In genomic region chr7:24406053-24406561, GRCh38 we compare ENCODE assay signal across 10 cellular contexts.
DNase-seq lines count a peak whose midpoint lies in the region; ATAC-seq, FAIRE-seq and TF ChIP-seq lines count a peak whose summit lies in the region.
"Had no signal": no experiment of that assay in that cellular context is flagged by ENCODE, and none has a peak within 500 bp of the region (broad histone marks: within the 10 kb centered on the region; RNA-seq: fewer than 3 reads in every experiment).

No MANE protein-coding gene starts in this region.

- H3K4me1 ChIP-seq in HUES48 (ENCODE audit: control insufficient read depth, insufficient read depth, low read length) (peaks cover 57% of the 10 kb centered on the region), keratinocyte (ENCODE audit: control insufficient read depth, extremely low read depth, insufficient read depth, low read length) (peaks cover 13% of the 10 kb centered on the region)

- DNase-seq in keratinocyte (ENCODE audit: low read depth, low spot score) (peak; percentile 13), OCI-M2 (lab: John Stamatoyannopoulos, UW; ENCODE audit: unreplicated experiment) (no peak), NOMO-1 (lab: John Stamatoyannopoulos, UW; ENCODE audit: unreplicated experiment in 2 of 2) (no peak), iPS-NIHi11 (ENCODE audit: low spot score) (no peak)
- DNase-seq: glutamatergic neuron, mesenchymal stem cell had no signal

- no peaks in the 10 kb centered on the region for H3K9me1 ChIP-seq in keratinocyte (ENCODE audit: control insufficient read depth, extremely low read depth, insufficient read depth, low read length)

- peak overlapping the region; percentile 68 for H2AFZ ChIP-seq in keratinocyte (ENCODE audit: control insufficient read depth, low read length)

- H3K9me3 ChIP-seq in HUES48 (ENCODE audit: control insufficient read depth, insufficient read depth, low read length) = no peaks in the 10 kb centered on the region
- no peaks in the 10 kb centered on the region for H3K9me3 ChIP-seq in keratinocyte (ENCODE audit: control insufficient read depth, low read depth, low read length)

- peaks cover 47% of the 10 kb centered on the region for H3K36me3 ChIP-seq in HUES48 (ENCODE audit: control insufficient read depth, insufficient read depth, low read length)
- H3K36me3 ChIP-seq in keratinocyte (ENCODE audit: control insufficient read depth in 2 of 2, extremely low read depth in 1 of 2, insufficient read depth in 2 of 2, low read length in 2 of 2) = no peaks in the 10 kb centered on the region

- peak; percentile 95 for FAIRE-seq in keratinocyte (lab: Jason Lieb, UNC)

- H3K27ac ChIP-seq in HUES48 (ENCODE audit: low read depth, low read length) = peak overlapping the region; percentile 53
- no peak overlapping the region for H3K27ac ChIP-seq in keratinocyte (ENCODE audit: control insufficient read depth, insufficient read depth, low read length)

- TF ChIP-seq CTCF in keratinocyte (optimal IDR thresholded peaks at IDR 0.05 in 1 of 3, IDR thresholded peaks at IDR 0.05 in 1 of 3, conservative IDR thresholded peaks at IDR 0.05 in 1 of 3; ENCODE audit: extremely low read depth in 1 of 3, insufficient read depth in 2 of 3, low read length in 3 of 3) = no peak

- H3K27me3 ChIP-seq in HUES48 (ENCODE audit: control insufficient read depth, insufficient read depth, low read length) = no peaks in the 10 kb centered on the region
- H3K27me3 ChIP-seq in keratinocyte (ENCODE audit: control insufficient read depth, extremely low read depth, insufficient read depth, low read length) = no peaks in the 10 kb centered on the region

- peak overlapping the region; percentile 57 for H3K4me2 ChIP-seq in keratinocyte (ENCODE audit: control insufficient read depth, extremely low read depth, insufficient read depth, low read depth, low read length)

- H4K20me1 ChIP-seq in keratinocyte (ENCODE audit: control insufficient read depth, extremely low read depth, insufficient read depth, low read length) = no peaks in the 10 kb centered on the region

- H3K79me2 ChIP-seq in keratinocyte (ENCODE audit: control insufficient read depth, insufficient read depth, low read length) = no peaks in the 10 kb centered on the region

- no peak overlapping the region for H3K9ac ChIP-seq in HUES48 (ENCODE audit: low read depth, low read length)
- H3K9ac ChIP-seq in keratinocyte (ENCODE audit: control insufficient read depth, extremely low read depth, insufficient read depth, low read length) = no peak overlapping the region

- peak; percentile 91 for ATAC-seq in GM18511 (IDR thresholded peaks at IDR 0.05; ENCODE audit: unreplicated experiment)
- peak; percentile 77 for ATAC-seq in GM21528 (IDR thresholded peaks at IDR 0.05; ENCODE audit: low FRiP score, unreplicated experiment)
- ATAC-seq in GM21737 (IDR thresholded peaks at IDR 0.05; ENCODE audit: unreplicated experiment) = no peak

- dilution Hi-C loops in keratinocyte (cut with MboI; ENCODE audit: extremely low pct_ligation_motif_present, low sequenced_read_pairs) = no loop called here

- H3K4me3 ChIP-seq in HUES48 (ENCODE audit: low read depth, low read length) (no peak overlapping the region), keratinocyte (ENCODE audit: control insufficient read depth in 2 of 3, extremely low read depth in 1 of 3, insufficient read depth in 2 of 3, low read depth in 1 of 3, low read length in 3 of 3) (no peak overlapping the region)
